ENCODE assay signal across 2 cellular contexts in the genomic region with DNA sequence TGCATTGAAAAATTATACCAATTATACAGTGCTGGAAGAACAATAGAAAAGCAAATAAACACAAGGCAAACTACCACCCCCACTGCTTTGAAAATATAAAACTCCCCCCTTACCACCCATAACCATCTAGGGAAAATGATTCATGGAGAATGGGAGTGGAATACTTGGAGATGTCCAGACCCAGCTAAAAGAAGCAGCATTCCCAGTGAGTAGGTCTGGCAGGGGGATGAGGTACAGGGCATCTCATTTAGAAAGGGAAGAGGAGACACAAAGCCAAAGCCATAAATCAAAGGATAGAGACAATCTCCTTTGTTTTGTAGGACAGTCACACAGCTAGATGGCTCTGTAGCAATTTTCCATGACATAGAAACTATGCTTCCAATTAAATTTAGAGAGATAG.
TF ChIP-seq lines count a peak whose summit lies in the region.

No MANE protein-coding gene starts in this region.

TF ChIP-seq in HCT116, 20 proteins besides CTCF, POLR2A, EP300 and RAD21:
- no peak for TF ChIP-seq REST (IDR thresholded peaks at IDR 0.05; ENCODE audit: low read depth)
- peak; percentile 20; the same call in 1 of the 2 replicates for TF ChIP-seq SP1 (IDR thresholded peaks at IDR 0.05; ENCODE audit: low read depth)
- TF ChIP-seq POLR2AphosphoS5 (IDR thresholded peaks at IDR 0.05; ENCODE audit: low read depth, low read length) = no peak
- no peak for TF ChIP-seq SRF (IDR thresholded peaks at IDR 0.05; ENCODE audit: low read depth)

TF ChIP-seq in endothelial cell of umbilical vein, 7 proteins besides CTCF, POLR2A, EP300 and RAD21:
- no peak for TF ChIP-seq MAX (IDR thresholded peaks at IDR 0.05; ENCODE audit: insufficient read depth, insufficient read length)
- no peak for TF ChIP-seq EZH2 (IDR thresholded peaks at IDR 0.05; ENCODE audit: borderline replicate concordance, low read depth, low read length, severe bottlenecking)
- no peak for TF ChIP-seq GATA2 (IDR thresholded peaks at IDR 0.05; ENCODE audit: insufficient read depth, insufficient read length, low read depth, low read length)
- no peak for TF ChIP-seq MYC (IDR thresholded peaks at IDR 0.05; ENCODE audit: low read depth, low read length)
- no peak for TF ChIP-seq JUN (IDR thresholded peaks at IDR 0.05; ENCODE audit: borderline replicate concordance, insufficient read depth, insufficient read length, low read depth)
- no peak for TF ChIP-seq FOS (IDR thresholded peaks at IDR 0.05; ENCODE audit: borderline replicate concordance, insufficient read depth, low read length)
- no peak for TF ChIP-seq POLR2AphosphoS5 (IDR thresholded peaks at IDR 0.05; ENCODE audit: insufficient read depth, low read depth, low read length)
